1 cellular context compared by ENCODE assay signal in the genomic region with DNA sequence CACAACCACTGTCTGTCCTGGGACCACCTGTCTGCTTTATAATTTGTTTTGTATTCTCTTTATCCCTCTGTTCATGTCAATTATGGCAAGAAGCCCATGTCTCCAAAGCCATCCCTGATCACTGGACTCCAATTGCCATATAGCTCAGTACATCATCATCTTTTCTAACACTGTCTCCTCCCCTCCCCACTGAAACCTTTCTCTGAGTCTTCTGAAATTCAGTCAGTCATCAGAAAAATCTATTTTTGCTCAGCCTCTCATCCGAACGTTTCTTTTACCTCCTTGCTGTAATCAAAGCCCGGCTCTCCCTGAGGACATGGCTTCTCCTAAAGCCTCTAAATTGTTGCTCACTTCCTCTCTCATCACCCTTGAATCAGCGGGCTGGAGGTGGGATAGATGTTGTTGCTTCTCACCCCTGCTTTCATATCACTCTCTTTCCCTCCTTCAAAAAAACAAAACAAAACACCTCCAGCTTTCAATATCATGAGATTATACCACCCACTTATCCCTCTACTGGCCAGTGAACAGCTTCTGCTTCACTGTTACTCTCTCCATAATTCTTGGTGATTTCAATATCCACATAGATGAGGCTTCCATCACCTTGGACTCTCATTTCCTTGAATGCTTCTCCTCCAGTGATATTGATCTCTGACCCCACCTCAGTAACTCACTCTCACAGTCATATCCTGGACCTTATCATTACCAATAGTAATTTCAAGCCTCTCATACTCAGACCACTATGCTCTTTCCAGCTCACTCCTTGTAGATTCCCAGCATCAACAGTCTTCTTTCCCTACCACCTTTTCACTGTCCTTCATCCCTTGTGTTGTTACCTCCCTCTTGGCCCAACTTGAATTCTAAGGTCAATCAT.
TF ChIP-seq lines count a peak whose summit lies in the region.

No MANE protein-coding gene starts in this region.

TF ChIP-seq in IMR-90, 13 proteins besides CTCF, POLR2A, EP300 and RAD21 (continued from another document):
- TF ChIP-seq, protein P1, sequence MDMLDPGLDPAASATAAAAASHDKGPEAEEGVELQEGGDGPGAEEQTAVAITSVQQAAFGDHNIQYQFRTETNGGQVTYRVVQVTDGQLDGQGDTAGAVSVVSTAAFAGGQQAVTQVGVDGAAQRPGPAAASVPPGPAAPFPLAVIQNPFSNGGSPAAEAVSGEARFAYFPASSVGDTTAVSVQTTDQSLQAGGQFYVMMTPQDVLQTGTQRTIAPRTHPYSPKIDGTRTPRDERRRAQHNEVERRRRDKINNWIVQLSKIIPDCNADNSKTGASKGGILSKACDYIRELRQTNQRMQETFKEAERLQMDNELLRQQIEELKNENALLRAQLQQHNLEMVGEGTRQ (IDR thresholded peaks at IDR 0.05; ENCODE audit: low read depth, low read length) = no peak
- no peak for TF ChIP-seq MAFK (IDR thresholded peaks at IDR 0.05; ENCODE audit: low read depth, low read length)
- TF ChIP-seq, protein P2, sequence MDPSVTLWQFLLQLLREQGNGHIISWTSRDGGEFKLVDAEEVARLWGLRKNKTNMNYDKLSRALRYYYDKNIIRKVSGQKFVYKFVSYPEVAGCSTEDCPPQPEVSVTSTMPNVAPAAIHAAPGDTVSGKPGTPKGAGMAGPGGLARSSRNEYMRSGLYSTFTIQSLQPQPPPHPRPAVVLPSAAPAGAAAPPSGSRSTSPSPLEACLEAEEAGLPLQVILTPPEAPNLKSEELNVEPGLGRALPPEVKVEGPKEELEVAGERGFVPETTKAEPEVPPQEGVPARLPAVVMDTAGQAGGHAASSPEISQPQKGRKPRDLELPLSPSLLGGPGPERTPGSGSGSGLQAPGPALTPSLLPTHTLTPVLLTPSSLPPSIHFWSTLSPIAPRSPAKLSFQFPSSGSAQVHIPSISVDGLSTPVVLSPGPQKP (IDR thresholded peaks at IDR 0.05; ENCODE audit: borderline replicate concordance, low read depth, low read length) = no peak
- no peak for TF ChIP-seq MXI1 (IDR thresholded peaks at IDR 0.05; ENCODE audit: borderline replicate concordance, low read depth, low read length)
- no peak for TF ChIP-seq CEBPB (IDR thresholded peaks at IDR 0.05; ENCODE audit: low read depth, low read length)
